In the genomic region with DNA sequence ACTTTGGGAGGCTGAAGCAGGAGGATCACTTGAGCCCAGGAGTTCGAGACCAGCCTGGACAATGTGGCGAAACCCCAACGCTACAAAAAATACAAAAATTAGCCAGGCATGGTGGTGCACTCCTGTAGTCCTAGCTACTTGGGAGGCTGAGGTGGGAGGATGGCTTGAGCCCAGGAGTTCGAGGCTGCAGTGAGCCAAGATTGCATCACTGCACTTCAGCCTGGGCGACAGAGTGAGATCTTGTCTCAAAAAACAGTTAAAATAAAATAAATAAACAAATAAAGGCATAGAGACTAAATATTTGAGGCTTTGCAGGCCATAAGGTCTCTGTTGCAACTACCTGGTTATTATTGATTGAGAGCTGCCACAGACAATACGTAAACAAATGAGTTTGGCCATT, we compare ENCODE assay signal across 4 cellular contexts. TPM values are rescaled to one million over a fixed set of nuclear protein-coding genes. Genes with fewer than 3 reads are reported as not detected.
"Had no signal": no experiment of that assay in that cellular context is flagged by ENCODE, and none has a peak within 500 bp of the region (broad histone marks: within the 10 kb centered on the region; RNA-seq: fewer than 3 reads in every experiment).

No MANE protein-coding gene starts in this region.

RNA-seq across cellular contexts. Expression of a gene that starts 41.9 kb away (rescaled TPM):
- total RNA-seq: HepG2, HT-29, IMR-90 had no signal
- polyA plus RNA-seq: HepG2, IgD-negative memory B cell, IMR-90 had no signal
